ENCODE assay signal across 12 cellular contexts in genomic region chr1:27719286-27720251, GRCh38. TPM values are rescaled to one million over a fixed set of nuclear protein-coding genes. Genes with fewer than 3 reads are reported as not detected.
DNase-seq lines count a peak whose midpoint lies in the region; ATAC-seq and TF ChIP-seq lines count a peak whose summit lies in the region.
"Had no signal": no experiment of that assay in that cellular context is flagged by ENCODE, and none has a peak within 500 bp of the region (broad histone marks: within the 10 kb centered on the region; RNA-seq: fewer than 3 reads in every experiment).

No MANE protein-coding gene starts in this region.

- no peak for DNase-seq in BJ (ENCODE audit: low read depth)
- DNase-seq in HPDE6-E6E7 (ENCODE audit: extremely low spot score), result peak; percentile 10
- DNase-seq in right lobe of liver, result no peak
- no peak for DNase-seq in midbrain (lab: John Stamatoyannopoulos, UW)
- DNase-seq in 8988T, result no peak
- DNase-seq: adrenal gland; GF-D8; right cardiac atrium; stimulated activated naive CD4-positive, alpha-beta T cell treated with Interleukin-2 at 50 U/mL for 16 hours had no signal

- peak; percentile 59 to 78 (median 64) for ATAC-seq in right lobe of liver
- ATAC-seq in activated T-helper 17 cell treated with anti-CD3 and anti-CD28 coated beads, Interleukin-2, amount 50 U/mL, for 72 hours (replicated peaks), result no peak
- no peak for ATAC-seq in GM21360 (IDR thresholded peaks at IDR 0.05; ENCODE audit: unreplicated experiment)
- ATAC-seq: right cardiac atrium had no signal

- peaks cover 4% of the 10 kb centered on the region for H3K9me3 Mint-ChIP-seq in activated T-helper 17 cell treated with anti-CD3 and anti-CD28 coated beads, Interleukin-2, amount 50 U/mL, for 72 hours

- no peaks in the 10 kb centered on the region for H3K4me1 Mint-ChIP-seq in activated T-helper 17 cell treated with anti-CD3 and anti-CD28 coated beads, Interleukin-2, amount 50 U/mL, for 72 hours

- TF ChIP-seq POLR2A in right lobe of liver (IDR thresholded peaks at IDR 0.05), result no peak

- H3K9me3 ChIP-seq in right lobe of liver, result no peaks in the 10 kb centered on the region
- H3K9me3 ChIP-seq: adrenal gland had no signal

- TF ChIP-seq CTCF in BJ (IDR thresholded peaks at IDR 0.05; ENCODE audit: insufficient read depth, low read depth, low read length) (peak; percentile 46), WI38 (IDR thresholded peaks at IDR 0.05; ENCODE audit: low read depth, low read length) (peak; percentile 22; the same call in 1 of the 2 replicates), right lobe of liver (IDR thresholded peaks at IDR 0.05) (no peak)

- H3K4me3 Mint-ChIP-seq in activated T-helper 17 cell treated with anti-CD3 and anti-CD28 coated beads, Interleukin-2, amount 50 U/mL, for 72 hours, result no peak overlapping the region

- WGBS in right lobe of liver (ENCODE audit: insufficient coverage, low coverage, low lambda C conversion rate, missing lambda C conversion rate), result 53% methylated on average over 5 of the region's 5 CpGs

- H3K36me3 ChIP-seq in BJ (ENCODE audit: control insufficient read depth, insufficient read depth, low read length) (no peaks in the 10 kb centered on the region), right lobe of liver (no peaks in the 10 kb centered on the region)
- H3K36me3 ChIP-seq: adrenal gland had no signal

- H3K4me1 ChIP-seq in right lobe of liver, result peaks cover 0 to 10% (median 0%) of the 10 kb centered on the region in 4 donors
- H3K4me1 ChIP-seq: adrenal gland had no signal

- H3K27me3 ChIP-seq in BJ (ENCODE audit: control insufficient read depth, insufficient read depth, low read length), result peaks cover 5% of the 10 kb centered on the region; the same call in 1 of the 2 replicates
- no peaks in the 10 kb centered on the region for H3K27me3 ChIP-seq in right lobe of liver
- H3K27me3 ChIP-seq: adrenal gland had no signal

- no peaks in the 10 kb centered on the region for H3K36me3 Mint-ChIP-seq in activated T-helper 17 cell treated with anti-CD3 and anti-CD28 coated beads, Interleukin-2, amount 50 U/mL, for 72 hours (ENCODE audit: low read depth)

- CTCF ChIA-PET in BJ (lab: Yijun Ruan, JAX), result interaction anchor here (1.0 to 4.9 kb wide), 8 partner anchors 14 to 57 kb away, joined by 3 to 33 read pairs (median 3); partner anchors contain the start of gene IFI6

- no peak overlapping the region for H3K27ac Mint-ChIP-seq in activated T-helper 17 cell treated with anti-CD3 and anti-CD28 coated beads, Interleukin-2, amount 50 U/mL, for 72 hours

- POLR2A ChIA-PET in BJ (lab: Charles Lee), result interaction anchor here (0.7 kb wide), 1 partner anchor 19 kb away, joined by 4 read pairs; no protein-coding TSS in a partner anchor

- H3K4me3 ChIP-seq in BJ (ENCODE audit: low read depth, low read length), result no peak overlapping the region
- no peak overlapping the region for H3K4me3 ChIP-seq in WI38 (ENCODE audit: low read depth, low read length)
- no peak overlapping the region for H3K4me3 ChIP-seq in right lobe of liver
- H3K4me3 ChIP-seq: adrenal gland had no signal

- intact Hi-C loops in right lobe of liver (cut with DNase I), result no loop called here

- H3K27ac ChIP-seq in right lobe of liver, result no peak overlapping the region
- H3K27ac ChIP-seq: adrenal gland had no signal

- peaks cover 27% of the 10 kb centered on the region for H3K27me3 Mint-ChIP-seq in activated T-helper 17 cell treated with anti-CD3 and anti-CD28 coated beads, Interleukin-2, amount 50 U/mL, for 72 hours

RNA-seq across cellular contexts. Expression of gene FAM76A, which starts 6.2 kb away (rescaled TPM):
- 3.9 and 5.7 TPM in 2 replicates for polyA plus RNA-seq in BJ (2011; rRNA removed)
- 4.9 and 6.9 TPM in 2 replicates for polyA minus RNA-seq in BJ (2011; rRNA and poly(A)+ RNA removed)
- total RNA-seq in right lobe of liver, result 1 to 10 TPM; 3.5 to 7.4 (median 4.9) TPM
- total RNA-seq in activated T-helper 17 cell treated with anti-CD3 and anti-CD28 coated beads, Interleukin-2, amount 50 U/mL, for 72 hours, result 1 to 10 TPM; 6.4 to 8.4 TPM

RNA-seq across cellular contexts. Expression of gene IFI6, which starts 47.6 kb away (rescaled TPM):
- polyA plus RNA-seq in BJ (2011; rRNA removed), result 68.0 and 75.7 TPM in 2 replicates
- polyA minus RNA-seq in BJ (2011; rRNA and poly(A)+ RNA removed), result 16.4 and 33.2 TPM in 2 replicates
- 10 to 100 TPM in 5 of 6 experiments, 1 to 10 TPM in 1; 9.5 to 45.7 (median 33.2) TPM for total RNA-seq in right lobe of liver
- 10 to 100 TPM; 32.3 to 43.7 TPM for total RNA-seq in activated T-helper 17 cell treated with anti-CD3 and anti-CD28 coated beads, Interleukin-2, amount 50 U/mL, for 72 hours

RNA-seq across cellular contexts. Expression of gene STX12, which starts 53.5 kb away (rescaled TPM):
- polyA plus RNA-seq in BJ (2011; rRNA removed), result 31.2 and 36.4 TPM in 2 replicates
- polyA minus RNA-seq in BJ (2011; rRNA and poly(A)+ RNA removed), result 12.2 and 12.3 TPM in 2 replicates
- total RNA-seq in right lobe of liver, result 10 to 100 TPM; 15.2 to 32.7 (median 19.5) TPM
- 10 to 100 TPM; 39.1 to 50.7 TPM for total RNA-seq in activated T-helper 17 cell treated with anti-CD3 and anti-CD28 coated beads, Interleukin-2, amount 50 U/mL, for 72 hours

Comparison
In these comparisons a context has a peak if more than half of its experiments do, and no peak if none do; other contexts are left out.
1. CTCF ChIP-seq: peak in BJ (single experiment) and WI38 (single experiment); none in right lobe of liver (0 of 4).
2. ATAC-seq: peak in right lobe of liver (4 of 4); none in activated T-helper 17 cell treated with anti-CD3 and anti-CD28 coated beads, Interleukin-2, amount 50 U/mL, for 72 hours (single experiment) and GM21360 (single experiment).